8 cellular contexts compared by ENCODE assay signal in the genomic region with DNA sequence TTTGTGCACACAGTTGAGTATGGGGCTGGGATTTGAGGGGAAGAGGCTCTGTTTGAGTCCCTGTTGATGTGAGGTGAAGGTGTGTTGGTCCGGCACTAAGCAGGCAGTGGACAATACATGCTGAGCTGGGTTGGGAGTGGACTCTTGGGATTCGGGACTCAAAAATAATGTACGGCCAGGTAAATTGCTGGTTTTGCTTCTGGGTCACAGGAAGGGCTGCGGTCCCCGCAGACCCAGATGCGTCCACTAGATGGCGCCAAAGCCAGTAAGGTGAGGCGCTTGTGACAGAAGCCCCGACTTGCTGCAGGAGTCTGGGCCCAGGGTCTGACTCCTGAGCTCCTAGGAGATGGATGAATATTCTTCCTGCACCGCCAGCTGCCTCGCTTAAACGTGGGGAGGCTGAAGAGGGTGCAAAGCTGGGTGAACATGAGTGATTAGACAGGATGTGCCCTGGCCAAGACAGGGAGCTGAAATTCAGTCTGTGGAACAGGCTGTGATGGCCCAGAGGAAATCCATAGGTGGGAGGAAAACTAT.
DNase-seq lines count a peak whose midpoint lies in the region; ATAC-seq lines count a peak whose summit lies in the region.

No MANE protein-coding gene starts in this region.

- in situ Hi-C loops in G401 (cut with HindIII; ENCODE audit: low sequenced_read_pairs), result no loop called here

- peak; percentile 93 for DNase-seq in G401 (ENCODE audit: low spot score)
- DNase-seq in NCI-H460 (ENCODE audit: extremely low read depth, low read depth), result peak; percentile 84
- DNase-seq in activated CD4-positive, CD25-positive, alpha-beta regulatory T cell treated with anti-CD3 and anti-CD28 coated beads, Interleukin-2, amount 50 U/mL, for 72 hours, result peak; percentile 93
- DNase-seq in central memory CD4-positive, alpha-beta T cell, result peak; percentile 78
- DNase-seq in left colon, result peak; percentile 85 to 97
- DNase-seq in stimulated activated CD4-positive, alpha-beta T cell treated with anti-CD3 and anti-CD28 coated beads, Interleukin-2, amount 100 ng/mL, for 4 hours (ENCODE audit: low read depth), result peak; percentile 82
- DNase-seq in cortex of kidney (lab: John Stamatoyannopoulos, UW), result no peak

- intact Hi-C loops in left colon (cut with DNase I, micrococcal nuclease), result loop anchor here (5.0 to 10.0 kb wide), 3 partner anchors 60 to 72 kb away; a partner anchor contains a TSS

- ATAC-seq in HG03066 (IDR thresholded peaks at IDR 0.05; ENCODE audit: low read depth, unreplicated experiment), result peak; percentile 18
- peak; percentile 25 for ATAC-seq in left colon
